ENCODE assay signal across 8 cellular contexts in the genomic region with DNA sequence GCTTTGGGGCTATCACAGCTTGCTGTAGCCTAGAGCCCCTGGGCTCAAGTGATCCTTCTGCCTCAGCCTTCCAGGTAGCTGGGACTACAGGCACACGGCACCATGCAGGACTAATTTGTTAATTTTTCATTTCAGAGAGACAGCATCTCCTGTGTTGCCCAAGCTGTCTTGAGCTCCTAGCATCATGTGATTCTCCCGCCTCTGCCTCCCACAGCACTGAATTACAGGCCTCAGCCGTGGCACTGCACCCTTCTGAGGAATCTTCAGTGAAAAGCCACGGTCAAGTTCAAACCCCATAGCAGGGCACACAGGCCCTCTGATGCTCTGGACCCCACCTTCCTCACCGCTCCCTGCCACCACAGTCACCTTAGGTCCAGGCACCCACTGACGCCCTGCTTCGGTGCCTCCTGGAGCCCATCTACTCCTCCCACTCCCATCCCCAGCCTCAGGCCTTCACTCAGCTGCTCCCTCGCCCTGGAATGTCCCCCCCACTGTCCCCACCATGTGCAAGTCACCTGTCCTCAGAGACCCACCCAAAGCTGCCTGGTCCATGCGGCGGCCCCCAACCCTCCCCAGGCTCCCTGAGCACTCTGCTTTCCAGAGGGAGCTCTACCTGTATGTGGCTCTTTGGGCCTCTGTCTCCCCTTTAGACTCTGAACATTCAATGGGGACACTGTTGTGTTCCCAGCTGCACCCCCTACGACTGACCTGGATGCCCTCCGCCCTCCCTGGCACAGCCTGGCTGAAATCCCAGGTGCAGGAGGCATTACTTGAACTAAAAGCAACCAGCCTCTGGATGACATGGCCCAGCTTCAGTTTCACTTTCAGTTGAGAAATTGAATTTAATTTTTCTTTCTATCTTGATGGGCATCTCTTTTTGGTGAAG. TPM values are rescaled to one million over a fixed set of nuclear protein-coding genes. Genes with fewer than 3 reads are reported as not detected.
DNase-seq lines count a peak whose midpoint lies in the region; ATAC-seq and TF ChIP-seq lines count a peak whose summit lies in the region.

No MANE protein-coding gene starts in this region.

- peak overlapping the region; percentile 79 for H3K4me2 ChIP-seq in OCI-LY7 (ENCODE audit: low read length)
- H3K4me2 ChIP-seq in neuronal stem cell (ENCODE audit: insufficient read depth, low read length, poor library complexity, severe bottlenecking): no peak overlapping the region

- peak overlapping the region; percentile 28 for H3K18ac ChIP-seq in neuronal stem cell (ENCODE audit: low read length)

- peak overlapping the region; percentile 97 to 99 for H3K4me3 Mint-ChIP-seq in effector memory CD8-positive, alpha-beta T cell

- H3K23ac ChIP-seq in neuronal stem cell (ENCODE audit: low read depth, low read length, poor library complexity): peak overlapping the region; percentile 14

- H3K36me3 ChIP-seq in GM06990 (ENCODE audit: control insufficient read depth, insufficient read depth, low read length) (no peaks in the 10 kb centered on the region; the same call in none of the 2 replicates), OCI-LY7 (ENCODE audit: insufficient read depth, low read length) (peaks cover 16% of the 10 kb centered on the region; the same call in 1 of the 2 replicates), neuronal stem cell (replicated peaks in 1 of 2; ENCODE audit: control insufficient read depth in 2 of 2, insufficient read depth in 2 of 2, low read length in 2 of 2) (peaks cover 0 to 21% of the 10 kb centered on the region in 2 donors)

- no peak overlapping the region for H4K8ac ChIP-seq in neuronal stem cell (ENCODE audit: low read depth, low read length)

- H2AK5ac ChIP-seq in neuronal stem cell (ENCODE audit: low read depth, low read length): peak overlapping the region; percentile 81

- H3K27me3 Mint-ChIP-seq in effector memory CD8-positive, alpha-beta T cell: no peaks in the 10 kb centered on the region

- no peak overlapping the region for H2BK12ac ChIP-seq in neuronal stem cell (ENCODE audit: low read length)

- H4K20me1 ChIP-seq in OCI-LY7 (ENCODE audit: insufficient read depth, low read length): no peaks in the 10 kb centered on the region

- no peak overlapping the region for H3K4ac ChIP-seq in neuronal stem cell (ENCODE audit: low read length)

- H3K4me1 ChIP-seq in OCI-LY7 (ENCODE audit: insufficient read depth, low read length, poor library complexity, severe bottlenecking): peaks cover 21% of the 10 kb centered on the region
- H3K4me1 ChIP-seq in neuronal stem cell (ENCODE audit: control insufficient read depth in 2 of 2, insufficient read depth in 1 of 2, low read depth in 1 of 2, low read length in 2 of 2): peaks cover 10% of the 10 kb centered on the region in 2 donors

- POLR2A ChIA-PET in OCI-LY7 (lab: Charles Lee): interaction anchor here (0.5 to 1.1 kb wide), 3 partner anchors 10 to 20 kb away, joined by 3 to 5 read pairs (median 3); a partner anchor contains a TSS

- H3K4me3 ChIP-seq in GM06990 (replicated peaks; ENCODE audit: low read depth, low read length) (peak overlapping the region; percentile 85), OCI-LY7 (ENCODE audit: low read depth, low read length, poor library complexity, severe bottlenecking) (peak overlapping the region; percentile 76), neuronal stem cell (ENCODE audit: low read length in 2 of 2) (peak overlapping the region in 1 of 2 donors; percentile 83)

- no CpG with 5 or more reads among the region's 12 CpGs for WGBS in neuronal stem cell (ENCODE audit: extremely low coverage in 2 of 2, insufficient read length in 2 of 2, insufficient replicate concordance in 1 of 2), 2 donors

- H3K79me2 ChIP-seq in OCI-LY7 (ENCODE audit: insufficient read depth, low read depth, low read length): no peaks in the 10 kb centered on the region

- H3K27ac ChIP-seq in OCI-LY7 (ENCODE audit: low read depth, low read length, poor library complexity, severe bottlenecking): no peak overlapping the region
- H3K27ac ChIP-seq in neuronal stem cell (replicated peaks; ENCODE audit: low read length): no peak overlapping the region

- H3K36me3 Mint-ChIP-seq in effector memory CD8-positive, alpha-beta T cell (ENCODE audit: insufficient read depth): peaks cover 38% of the 10 kb centered on the region

- intact Hi-C loops in OCI-LY7 (cut with micrococcal nuclease; ENCODE audit: unreplicated experiment): loop anchor here (5.0 kb wide), 1 partner anchor 75 kb away; a partner anchor contains a TSS

- no TSS peak for BruUV-seq in OCI-LY7 (replicated peaks; lab: Mats Ljungman, UMichigan)

- no peaks in the 10 kb centered on the region for H3K79me1 ChIP-seq in neuronal stem cell (ENCODE audit: low read depth, low read length)

- DNase-seq in GM06990 (ENCODE audit: extremely low read depth, insufficient read length): no peak
- peak; percentile 24 for DNase-seq in OCI-LY7 (ENCODE audit: low spot score)
- no peak for DNase-seq in effector memory CD8-positive, alpha-beta T cell
- no peak for DNase-seq in neuronal stem cell (ENCODE audit: low spot score)
- DNase-seq in DMS53 treated with DMSO at 0.1 percent for 48 hours (lab: John Stamatoyannopoulos, UW; ENCODE audit: unreplicated experiment): no peak
- DNase-seq in AML-193 (lab: John Stamatoyannopoulos, UW): no peak
- DNase-seq in NCI-H2171 (lab: John Stamatoyannopoulos, UW): no peak

- no peaks in the 10 kb centered on the region for H3K9me3 ChIP-seq in OCI-LY7 (ENCODE audit: low read length)
- peaks cover 0 to 9% of the 10 kb centered on the region in 2 donors for H3K9me3 ChIP-seq in neuronal stem cell (replicated peaks in 1 of 2; ENCODE audit: control insufficient read depth in 2 of 2, insufficient read depth in 1 of 2, low read depth in 1 of 2, low read length in 2 of 2)

- H2BK15ac ChIP-seq in neuronal stem cell (ENCODE audit: low read length): peak overlapping the region; percentile 78

- ATAC-seq in effector memory CD8-positive, alpha-beta T cell (replicated peaks): no peak
- ATAC-seq in GM18517 (IDR thresholded peaks at IDR 0.05; ENCODE audit: unreplicated experiment): no peak

- peaks cover 52 to 68% of the 10 kb centered on the region in 2 donors for H3K4me1 Mint-ChIP-seq in effector memory CD8-positive, alpha-beta T cell (ENCODE audit: low read depth in 2 of 2)

- TF ChIP-seq CTCF in GM06990 (IDR thresholded peaks at IDR 0.05; ENCODE audit: insufficient read depth, low read length, poor library complexity, severe bottlenecking): no peak
- TF ChIP-seq CTCF in OCI-LY7 (conservative IDR thresholded peaks at IDR 0.05; ENCODE audit: low read length): no peak

- peak overlapping the region; percentile 98 to 99 for H3K27ac Mint-ChIP-seq in effector memory CD8-positive, alpha-beta T cell

- H4K91ac ChIP-seq in neuronal stem cell (ENCODE audit: low read depth, low read length, poor library complexity): no peak overlapping the region

- H3K27me3 ChIP-seq in GM06990 (replicated peaks; ENCODE audit: control insufficient read depth, insufficient read depth, low read length): no peaks in the 10 kb centered on the region
- H3K27me3 ChIP-seq in neuronal stem cell (ENCODE audit: control insufficient read depth in 3 of 3, insufficient read depth in 3 of 3, low read depth in 1 of 3, low read length in 3 of 3): no peaks in the 10 kb centered on the region

- H3K9me2 ChIP-seq in OCI-LY7 (ENCODE audit: insufficient read depth, low read length): no peaks in the 10 kb centered on the region

- no peak overlapping the region for H2BK120ac ChIP-seq in neuronal stem cell (ENCODE audit: low read depth, low read length)

- no peak overlapping the region for H3K14ac ChIP-seq in neuronal stem cell (ENCODE audit: low read length)

- peak overlapping the region; percentile 30 for H2BK5ac ChIP-seq in neuronal stem cell (ENCODE audit: low read length)

- peaks cover 0 to under 1% of the 10 kb centered on the region in 2 donors for H3K9me3 Mint-ChIP-seq in effector memory CD8-positive, alpha-beta T cell

- CTCF ChIA-PET in OCI-LY7 (lab: Charles Lee; ENCODE audit: unreplicated experiment): no interaction called here

- H2AFZ ChIP-seq in OCI-LY7 (ENCODE audit: low read length) (no peak overlapping the region), neuronal stem cell (ENCODE audit: low read length) (no peak overlapping the region)

- H3K9ac ChIP-seq in neuronal stem cell (ENCODE audit: low read depth, low read length, poor library complexity): no peak overlapping the region

RNA-seq across cellular contexts. Expression of a gene that starts 1.6 kb away (rescaled TPM):
- total RNA-seq in OCI-LY7 (2014; rRNA removed; shearing (Covaris generic)): 11.8 and 14.9 TPM in 2 replicates
- 9.1 and 12.4 TPM in 2 replicates for total RNA-seq in OCI-LY7 (2022)
- polyA plus RNA-seq in neuronal stem cell (2013, experiment 1 of 2): 4.3 TPM
- 4.7 TPM for polyA plus RNA-seq in neuronal stem cell (2013, experiment 2 of 2)

RNA-seq across cellular contexts. Expression of a gene that starts 15.2 kb away (rescaled TPM):
- total RNA-seq in OCI-LY7 (2014; rRNA removed; shearing (Covaris generic)): 0.47 and 0.64 TPM in 2 replicates
- 0.42 and 0.65 TPM in 2 replicates for total RNA-seq in OCI-LY7 (2022)
- 0.06 TPM for polyA plus RNA-seq in neuronal stem cell (2013, experiment 1 of 2)
- polyA plus RNA-seq in neuronal stem cell (2013, experiment 2 of 2): 0.03 TPM

RNA-seq across cellular contexts. Expression of a gene that starts 36.1 kb away (rescaled TPM):
- not detected in 2 replicates for total RNA-seq in OCI-LY7 (2014; rRNA removed; shearing (Covaris generic))
- not detected in 2 replicates for total RNA-seq in OCI-LY7 (2022)
- polyA plus RNA-seq in neuronal stem cell (2013, experiment 1 of 2): 0.06 TPM
- polyA plus RNA-seq in neuronal stem cell (2013, experiment 2 of 2): 0.08 TPM
